ENCODE assay signal across 16 cellular contexts in genomic region chr13:67829641-67830040, GRCh38.
"Had no signal": no experiment of that assay in that cellular context is flagged by ENCODE, and none has a peak within 500 bp of the region (broad histone marks: within the 10 kb centered on the region; RNA-seq: fewer than 3 reads in every experiment).

No MANE protein-coding gene starts in this region.

- H3K27me3 Mint-ChIP-seq: naive thymus-derived CD8-positive, alpha-beta T cell had no signal

- H3K4me1 ChIP-seq: heart left ventricle, right atrium auricular region, sigmoid colon had no signal

- H3K27me3 ChIP-seq: dorsolateral prefrontal cortex, heart left ventricle, right atrium auricular region, sigmoid colon had no signal

- ATAC-seq: esophagus mucosa; heart left ventricle; mucosa of descending colon; naive thymus-derived CD8-positive, alpha-beta T cell had no signal

- DNase-seq: cortex of kidney; dorsolateral prefrontal cortex; effector CD8-positive, alpha-beta T cell; heart left ventricle; hippocampal formation; kidney glomerular epithelial cell; mucosa of descending colon; naive thymus-derived CD8-positive, alpha-beta T cell; posterior cingulate gyrus; sigmoid colon; stimulated activated CD4-positive, alpha-beta T cell treated with anti-CD3 and anti-CD28 coated beads, Interleukin-12 subunit alpha, Interleukin-12 subunit beta, amount 100 ng/mL, for 4 hours; stimulated activated naive CD4-positive, alpha-beta T cell; trophoblast cell had no signal

- H3K9me3 ChIP-seq: mucosa of descending colon, right atrium auricular region, sigmoid colon had no signal

- H3K36me3 ChIP-seq: heart left ventricle, right atrium auricular region, sigmoid colon had no signal

- H3K4me1 Mint-ChIP-seq: naive thymus-derived CD8-positive, alpha-beta T cell had no signal

- H3K27ac Mint-ChIP-seq: naive thymus-derived CD8-positive, alpha-beta T cell had no signal

- H3K4me3 Mint-ChIP-seq: naive thymus-derived CD8-positive, alpha-beta T cell had no signal

- H3K27ac ChIP-seq: dorsolateral prefrontal cortex, heart left ventricle, right atrium auricular region, sigmoid colon, skin epidermis had no signal

- H3K4me3 ChIP-seq: dorsolateral prefrontal cortex, heart left ventricle, mucosa of descending colon, right atrium auricular region, sigmoid colon, skin epidermis had no signal

- H3K36me3 Mint-ChIP-seq: naive thymus-derived CD8-positive, alpha-beta T cell had no signal
